Comparison of ENCODE assay signal across 8 cellular contexts in the genomic region with DNA sequence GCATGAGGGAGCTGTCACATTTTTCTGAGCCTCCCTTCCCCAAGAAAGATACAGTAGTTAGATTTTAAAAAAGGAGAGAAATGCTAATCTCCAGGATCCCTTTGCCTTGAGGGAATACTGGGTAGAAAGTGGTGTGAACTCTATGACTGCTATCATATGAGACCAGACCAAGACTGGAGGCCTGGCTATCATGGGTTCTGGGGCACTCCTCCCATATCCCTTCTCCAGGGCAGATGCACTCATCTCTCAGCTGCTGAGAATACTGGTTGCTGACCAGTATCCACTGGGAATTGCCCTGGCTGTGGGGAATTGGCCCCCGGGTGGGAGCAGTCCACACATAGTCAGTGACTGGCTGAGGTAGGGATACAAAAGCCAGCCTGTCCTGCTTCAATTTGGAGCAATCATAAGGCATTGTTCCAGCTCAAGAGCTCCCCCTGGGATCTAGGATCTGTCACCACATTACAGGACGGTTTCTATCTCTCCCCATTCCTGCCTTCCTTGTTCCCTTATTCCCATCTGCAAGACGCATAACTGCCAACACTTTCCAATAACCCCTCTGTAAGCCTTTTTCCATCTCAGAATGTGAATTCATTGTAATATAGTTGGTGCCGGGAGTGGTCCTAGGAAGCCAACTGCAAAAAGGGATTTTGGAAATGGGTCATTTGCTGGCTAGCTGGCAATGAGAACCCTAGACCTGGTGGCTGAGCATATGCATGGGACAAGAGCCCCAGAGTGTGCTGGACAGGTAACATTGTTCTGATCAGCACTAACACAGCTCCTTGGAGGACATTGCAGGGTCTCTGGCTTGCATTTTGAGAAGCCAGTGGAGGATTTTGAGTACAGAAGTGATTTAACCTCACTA. TPM values are rescaled to one million over a fixed set of nuclear protein-coding genes. Genes with fewer than 3 reads are reported as not detected.
DNase-seq lines count a peak whose midpoint lies in the region; ATAC-seq and TF ChIP-seq lines count a peak whose summit lies in the region.

No MANE protein-coding gene starts in this region.

- 27% methylated on average over 3 of the region's 4 CpGs for WGBS in right lobe of liver (ENCODE audit: insufficient coverage, low coverage, low lambda C conversion rate, missing lambda C conversion rate)

- H3K4me3 ChIP-seq in cardiac fibroblast (replicated peaks in 1 of 2; ENCODE audit: low read depth in 2 of 2, low read length in 2 of 2) (no peak overlapping the region), right lobe of liver (no peak overlapping the region)

- peaks cover 0 to 10% (median 1%) of the 10 kb centered on the region in 4 donors for H3K4me1 ChIP-seq in right lobe of liver

- H3K27me3 ChIP-seq in right lobe of liver, result no peaks in the 10 kb centered on the region

- no peak for TF ChIP-seq POLR2A in right lobe of liver (IDR thresholded peaks at IDR 0.05)

- no peaks in the 10 kb centered on the region for H3K9me3 ChIP-seq in right lobe of liver

- H3K36me3 ChIP-seq in right lobe of liver, result no peaks in the 10 kb centered on the region

- peak; percentile 50 for DNase-seq in A172 (ENCODE audit: low spot score)
- no peak for DNase-seq in GM10266 (ENCODE audit: extremely low spot score)
- DNase-seq in NCI-H460 (ENCODE audit: extremely low read depth, low read depth), result peak; percentile 52
- peak; percentile 58 to 69 for DNase-seq in cardiac fibroblast (ENCODE audit: low read depth in 2 of 2)
- peak in 1 of 3 donors; percentile 59 for DNase-seq in right lobe of liver
- DNase-seq in KG1 (lab: John Stamatoyannopoulos, UW), result no peak

- H3K27ac ChIP-seq in right lobe of liver, result no peak overlapping the region

- TF ChIP-seq CTCF in GM10266 (IDR thresholded peaks at IDR 0.05; ENCODE audit: control insufficient read depth, insufficient read depth, low read depth, missing control alignments) (peak; percentile 43), cardiac fibroblast (IDR thresholded peaks at IDR 0.05; ENCODE audit: low read depth, low read length) (peak; percentile 74), right lobe of liver (IDR thresholded peaks at IDR 0.05) (peak; percentile 56 to 70 (median 64))

- ATAC-seq in right lobe of liver (peak; percentile 89 to 92 (median 90)), HG03439 (IDR thresholded peaks at IDR 0.05; ENCODE audit: unreplicated experiment) (no peak), GM21723 (IDR thresholded peaks at IDR 0.05; ENCODE audit: unreplicated experiment) (no peak)

- intact Hi-C loops in right lobe of liver (cut with DNase I), result no loop called here

RNA-seq across cellular contexts. Expression of gene REEP1, which starts 35.4 kb away (rescaled TPM):
- 7.8 and 10.3 TPM in 2 replicates for total RNA-seq in A172 (2014; rRNA removed; shearing (Covaris generic))
- total RNA-seq in NCI-H460 (2014; rRNA removed; shearing (Covaris generic)), result 0.55 TPM in 1 of 2 replicates, not detected in the other
- 0.22 and 1.0 TPM in 2 replicates for polyA plus RNA-seq in NCI-H460 (2014; cell fraction: nucleus; rRNA removed)
- 1 to 10 TPM in 2 of 6 experiments, under 1 TPM in 4; 0.61 to 1.8 (median 0.85) TPM for total RNA-seq in right lobe of liver

Comparison
In these comparisons a context has a peak if more than half of its experiments do, and no peak if none do; other contexts are left out.
1. DNase-seq: peak in A172 (single experiment), NCI-H460 (single experiment) and cardiac fibroblast (2 of 2); none in GM10266 (single experiment) and KG1 (single experiment).
2. ATAC-seq: peak in right lobe of liver (4 of 4); none in HG03439 (single experiment) and GM21723 (single experiment).
3. Peak in every context shown above with its lines, with median percentiles within 50 percentile points of each other: CTCF ChIP-seq.